ENCODE assay signal across 24 cellular contexts in the genomic region with DNA sequence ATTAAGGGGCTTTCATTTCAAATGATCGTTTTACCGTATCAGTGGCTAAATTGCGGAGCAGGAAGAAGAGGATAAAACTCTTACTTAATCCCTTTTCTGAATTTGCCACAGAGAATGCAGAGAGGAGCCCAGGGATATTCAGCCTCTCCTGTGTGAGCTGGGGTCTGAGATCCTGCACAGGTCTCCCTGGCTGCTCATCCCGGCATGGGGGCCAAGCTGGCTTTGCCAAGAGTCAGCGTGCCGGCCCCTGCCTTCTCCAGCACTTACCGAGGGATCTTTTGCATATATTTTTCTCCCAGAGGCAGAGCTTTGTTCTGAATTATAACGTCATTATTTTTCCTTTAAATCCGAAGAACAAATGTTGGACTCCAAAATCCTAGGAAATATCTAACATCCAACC.
"Had no signal": no experiment of that assay in that cellular context is flagged by ENCODE, and none has a peak within 500 bp of the region (broad histone marks: within the 10 kb centered on the region; RNA-seq: fewer than 3 reads in every experiment).

No MANE protein-coding gene starts in this region.

- H3K27ac ChIP-seq: dorsolateral prefrontal cortex, esophagus squamous epithelium, foreskin keratinocyte, ovary, prostate gland, right lobe of liver, spleen, testis, tibial nerve, upper lobe of right lung, vagina had no signal

- H3K9me3 Mint-ChIP-seq: effector memory CD8-positive, alpha-beta T cell had no signal

- H3K27ac Mint-ChIP-seq: effector memory CD8-positive, alpha-beta T cell; stimulated activated naive B cell treated with anti-CD40 and anti-IgM and Interleukin-4, amounts not matched to agents 10 μg/mL and 1 μg/mL and 100 μg/mL, for 72 hours; stimulated activated naive CD8-positive, alpha-beta T cell treated with anti-CD3 and anti-CD28 coated beads, Interleukin-15, amount 100 ng/mL, for 72 hours had no signal

- H3K4me1 Mint-ChIP-seq: stimulated activated naive B cell treated with anti-CD40 and anti-IgM and Interleukin-4, amounts not matched to agents 10 μg/mL and 1 μg/mL and 100 μg/mL, for 72 hours; stimulated activated naive CD8-positive, alpha-beta T cell treated with anti-CD3 and anti-CD28 coated beads, Interleukin-15, amount 100 ng/mL, for 72 hours had no signal

- H3K4me1 ChIP-seq: foreskin keratinocyte, prostate gland, right lobe of liver, spleen, testis, tibial nerve, upper lobe of right lung, vagina had no signal

- DNase-seq: cortex of kidney; dorsolateral prefrontal cortex; effector memory CD8-positive, alpha-beta T cell; esophagus squamous epithelium; foreskin keratinocyte; head of caudate nucleus; hippocampal formation; islet precursor cell; mucosa of descending colon; naive thymus-derived CD8-positive, alpha-beta T cell; ovary; right lobe of liver; spleen; stimulated activated CD4-positive, alpha-beta T cell treated with anti-CD3 and anti-CD28 coated beads, Interleukin-15, amount 100 ng/mL, for 24 hours; stimulated activated CD4-positive, alpha-beta T cell treated with anti-CD3 and anti-CD28 coated beads, Interleukin-1b, Interleukin-23, amount 100 ng/mL, for 48 hours; stimulated activated CD4-positive, alpha-beta T cell treated with anti-CD3 and anti-CD28 coated beads, Interleukin-4, amount 100 ng/mL, for 4 hours; stimulated activated naive B cell treated with anti-CD40 and anti-IgM and Interleukin-4, amounts not matched to agents 10 μg/mL and 1 μg/mL and 100 μg/mL, for 72 hours; stimulated activated naive CD8-positive, alpha-beta T cell treated with anti-CD3 and anti-CD28 coated beads, Interleukin-15, amount 100 ng/mL, for 72 hours; testis; upper lobe of right lung had no signal

- H3K4me3 ChIP-seq: dorsolateral prefrontal cortex, esophagus squamous epithelium, mucosa of descending colon, ovary, prostate gland, right lobe of liver, spleen, testis, tibial nerve, upper lobe of right lung, vagina had no signal

- H3K9me3 ChIP-seq: mucosa of descending colon, ovary, prostate gland, testis, upper lobe of right lung had no signal

- H3K27me3 ChIP-seq: dorsolateral prefrontal cortex, esophagus squamous epithelium, foreskin keratinocyte, ovary, right lobe of liver, spleen, testis, tibial nerve, upper lobe of right lung, vagina had no signal

- H3K4me3 Mint-ChIP-seq: effector memory CD8-positive, alpha-beta T cell; naive thymus-derived CD8-positive, alpha-beta T cell; stimulated activated naive B cell treated with anti-CD40 and anti-IgM and Interleukin-4, amounts not matched to agents 10 μg/mL and 1 μg/mL and 100 μg/mL, for 72 hours; stimulated activated naive CD8-positive, alpha-beta T cell treated with anti-CD3 and anti-CD28 coated beads, Interleukin-15, amount 100 ng/mL, for 72 hours had no signal

- ATAC-seq: effector memory CD8-positive, alpha-beta T cell; foreskin keratinocyte; left lobe of liver; mucosa of descending colon; naive thymus-derived CD8-positive, alpha-beta T cell; right lobe of liver; stimulated activated naive B cell treated with anti-CD40 and anti-IgM and Interleukin-4, amounts not matched to agents 10 μg/mL and 1 μg/mL and 100 μg/mL, for 72 hours; stimulated activated naive CD8-positive, alpha-beta T cell treated with anti-CD3 and anti-CD28 coated beads, Interleukin-15, amount 100 ng/mL, for 72 hours; upper lobe of right lung had no signal

- H3K36me3 ChIP-seq: esophagus squamous epithelium, ovary, prostate gland, right lobe of liver, spleen, tibial nerve, upper lobe of right lung, vagina had no signal

- H3K27me3 Mint-ChIP-seq: stimulated activated naive B cell treated with anti-CD40 and anti-IgM and Interleukin-4, amounts not matched to agents 10 μg/mL and 1 μg/mL and 100 μg/mL, for 72 hours; stimulated activated naive CD8-positive, alpha-beta T cell treated with anti-CD3 and anti-CD28 coated beads, Interleukin-15, amount 100 ng/mL, for 72 hours had no signal

- H3K36me3 Mint-ChIP-seq: stimulated activated naive B cell treated with anti-CD40 and anti-IgM and Interleukin-4, amounts not matched to agents 10 μg/mL and 1 μg/mL and 100 μg/mL, for 72 hours had no signal
